In the genomic region with DNA sequence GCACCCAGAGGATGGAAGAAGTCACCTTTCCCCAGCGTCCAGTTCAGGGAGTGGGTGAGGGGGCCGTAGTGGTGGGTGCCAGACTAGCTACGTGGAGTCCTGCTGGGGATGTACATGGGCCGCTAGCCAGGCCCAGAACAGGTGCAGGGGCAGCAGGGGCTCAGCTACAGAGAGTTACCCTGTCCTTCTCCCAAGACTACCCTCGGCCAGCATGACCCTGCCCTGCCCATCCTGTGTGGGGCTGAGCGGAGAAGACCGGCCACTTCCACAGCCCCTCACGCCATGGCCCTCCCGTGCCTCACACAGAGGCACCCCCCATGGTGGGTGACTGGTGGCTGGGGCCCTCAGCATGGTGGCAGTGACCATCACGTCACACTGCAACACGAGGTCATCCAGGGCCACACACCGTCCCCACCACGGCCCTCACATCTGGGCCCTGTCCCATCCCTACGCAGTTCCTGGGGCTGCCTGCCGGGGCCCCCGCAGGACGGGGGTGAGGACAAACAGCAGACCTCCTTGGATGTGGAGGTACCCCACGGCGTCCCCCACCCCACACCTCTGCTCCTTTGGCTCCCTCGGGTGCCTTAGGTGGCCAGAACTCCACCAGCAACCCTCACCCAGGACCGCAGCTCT, we compare ENCODE assay signal across 11 cellular contexts. TPM values are rescaled to one million over a fixed set of nuclear protein-coding genes. Genes with fewer than 3 reads are reported as not detected.
DNase-seq lines count a peak whose midpoint lies in the region; ATAC-seq and TF ChIP-seq lines count a peak whose summit lies in the region.
"Had no signal": no experiment of that assay in that cellular context is flagged by ENCODE, and none has a peak within 500 bp of the region (broad histone marks: within the 10 kb centered on the region; RNA-seq: fewer than 3 reads in every experiment).

No MANE protein-coding gene starts in this region.

- H3K4me3 ChIP-seq in PC-9 = peak overlapping the region; percentile 72

- H3K4me1 ChIP-seq in PC-9 (replicated peaks; ENCODE audit: insufficient read depth) = peaks cover 6% of the 10 kb centered on the region

- H3K36me3 Mint-ChIP-seq in activated T-cell treated with anti-CD3 and anti-CD28 coated beads, Interleukin-2, amount 50 U/mL, for 24 hours (ENCODE audit: low read depth) = peaks cover 22% of the 10 kb centered on the region
- H3K36me3 Mint-ChIP-seq: type B pancreatic cell had no signal

- intact Hi-C loops in PC-9 (cut with micrococcal nuclease; ENCODE audit: unreplicated experiment) (loop anchor here (5.0 kb wide), 1 partner anchor 68 kb away; the partner anchor contains the start of gene NPDC1), Right ventricle myocardium superior (cut with DNase I) (no loop called here)

- TF ChIP-seq CTCF in PC-9 (conservative IDR thresholded peaks at IDR 0.05) = no peak

- H3K27me3 Mint-ChIP-seq in activated T-cell treated with anti-CD3 and anti-CD28 coated beads, Interleukin-2, amount 50 U/mL, for 24 hours = no peaks in the 10 kb centered on the region
- no peaks in the 10 kb centered on the region for H3K27me3 Mint-ChIP-seq in stimulated activated naive CD8-positive, alpha-beta T cell treated with anti-CD3 and anti-CD28 coated beads, Interleukin-15, amount 100 ng/mL, for 72 hours

- no peaks in the 10 kb centered on the region for H3K9me3 Mint-ChIP-seq in activated T-cell treated with anti-CD3 and anti-CD28 coated beads, Interleukin-2, amount 50 U/mL, for 24 hours
- no peaks in the 10 kb centered on the region for H3K9me3 Mint-ChIP-seq in stimulated activated naive CD8-positive, alpha-beta T cell treated with anti-CD3 and anti-CD28 coated beads, Interleukin-15, amount 100 ng/mL, for 72 hours
- H3K9me3 Mint-ChIP-seq: type B pancreatic cell had no signal

- peaks cover 3% of the 10 kb centered on the region; the same call in 1 of the 2 replicates for H3F3A ChIP-seq in PC-9 (ENCODE audit: insufficient read depth, low read depth)

- no peak overlapping the region for H3K27ac ChIP-seq in PC-9

- ATAC-seq in Right ventricle myocardium superior (ENCODE audit: poor library complexity) = peak; percentile 2
- no peak for ATAC-seq in stimulated activated naive CD8-positive, alpha-beta T cell treated with anti-CD3 and anti-CD28 coated beads, Interleukin-15, amount 100 ng/mL, for 72 hours

- H3K36me3 ChIP-seq in PC-9 (ENCODE audit: low read depth) = no peaks in the 10 kb centered on the region

- H3K4me2 ChIP-seq in PC-9 = peak overlapping the region; percentile 95

- POLR2A ChIA-PET in PC-9 (lab: Charles Lee; ENCODE audit: unreplicated experiment) = interaction anchor here (0.5 kb wide), 1 partner anchor 35 kb away, joined by 9 read pairs; no protein-coding TSS in a partner anchor

- no peaks in the 10 kb centered on the region for H3K27me3 ChIP-seq in PC-9 (ENCODE audit: insufficient read depth, low read depth)

- BruUV-seq in PC-9 (replicated peaks; lab: Mats Ljungman, UMichigan) = no TSS peak

- H4K20me1 ChIP-seq in PC-9 (ENCODE audit: insufficient read depth) = no peaks in the 10 kb centered on the region

- H3K9me3 ChIP-seq in PC-9 (ENCODE audit: insufficient read depth, low read depth) = no peaks in the 10 kb centered on the region

- H3K79me2 ChIP-seq in PC-9 (ENCODE audit: low read depth) = no peaks in the 10 kb centered on the region

- H3K4me1 Mint-ChIP-seq in activated T-cell treated with anti-CD3 and anti-CD28 coated beads, Interleukin-2, amount 50 U/mL, for 24 hours (ENCODE audit: low read depth) = peaks cover 15% of the 10 kb centered on the region
- H3K4me1 Mint-ChIP-seq in stimulated activated naive CD8-positive, alpha-beta T cell treated with anti-CD3 and anti-CD28 coated beads, Interleukin-15, amount 100 ng/mL, for 72 hours = peaks cover 28% of the 10 kb centered on the region

- no peak for DNase-seq in activated T-cell treated with anti-CD3 and anti-CD28 coated beads, Interleukin-2, amount 50 U/mL, for 24 hours
- DNase-seq in activated T-cell treated with anti-CD3 and anti-CD28 coated beads, Interleukin-2, amount 50 U/mL, for 1 hour = no peak
- DNase-seq in PC-9 (no peak), Right ventricle myocardium superior (no peak), NCI-H187 (lab: John Stamatoyannopoulos, UW) (no peak), foreskin melanocyte (no peak)
- DNase-seq in stimulated activated naive CD8-positive, alpha-beta T cell treated with anti-CD3 and anti-CD28 coated beads, Interleukin-15, amount 100 ng/mL, for 72 hours = no peak
- no peak for DNase-seq in stimulated activated CD4-positive, alpha-beta T cell treated with anti-CD3 and anti-CD28 coated beads, Interleukin-4, amount 100 ng/mL, for 1 hour
- DNase-seq: activated CD4-positive, alpha-beta T cell treated with anti-CD3 and anti-CD28 coated beads, Interleukin-2, amount 50 U/mL, for 1 hour; central memory CD4-positive, alpha-beta T cell had no signal

- peak overlapping the region; percentile 92; the same call in 1 of the 2 replicates for H2AFZ ChIP-seq in PC-9

- H3K4me3 Mint-ChIP-seq in activated T-cell treated with anti-CD3 and anti-CD28 coated beads, Interleukin-2, amount 50 U/mL, for 24 hours = peak overlapping the region; percentile 67
- peak overlapping the region; percentile 66 to 69 for H3K4me3 Mint-ChIP-seq in stimulated activated naive CD8-positive, alpha-beta T cell treated with anti-CD3 and anti-CD28 coated beads, Interleukin-15, amount 100 ng/mL, for 72 hours
- H3K4me3 Mint-ChIP-seq: type B pancreatic cell had no signal

- no peaks in the 10 kb centered on the region for H3K9me2 ChIP-seq in PC-9 (ENCODE audit: insufficient read depth)

- CTCF ChIA-PET in PC-9 (lab: Charles Lee) = interaction anchor here (1.0 to 1.4 kb wide), 2 partner anchors 48 to 121 kb away, joined by 3 to 5 read pairs; no protein-coding TSS in a partner anchor

- H3K27ac Mint-ChIP-seq in activated T-cell treated with anti-CD3 and anti-CD28 coated beads, Interleukin-2, amount 50 U/mL, for 24 hours = peak overlapping the region; percentile 14
- H3K27ac Mint-ChIP-seq in stimulated activated naive CD8-positive, alpha-beta T cell treated with anti-CD3 and anti-CD28 coated beads, Interleukin-15, amount 100 ng/mL, for 72 hours = peak overlapping the region in 1 of 2 donors; percentile 59
- H3K27ac Mint-ChIP-seq: type B pancreatic cell had no signal

RNA-seq across cellular contexts. Expression of gene DPP7, which starts 1.0 kb away (rescaled TPM):
- 104 and 126 TPM in 2 replicates for total RNA-seq in PC-9 (2021)
- total RNA-seq in Right ventricle myocardium superior = 153 TPM

RNA-seq across cellular contexts. Expression of gene GRIN1, which starts 23.4 kb away (rescaled TPM):
- 0.10 TPM in 1 of 2 replicates, not detected in the other for total RNA-seq in PC-9 (2021)
- total RNA-seq in Right ventricle myocardium superior = not detected

RNA-seq across cellular contexts. Expression of gene MAN1B1, which starts 28.7 kb away (rescaled TPM):
- total RNA-seq in PC-9 (2021) = 79.3 and 107 TPM in 2 replicates
- 20.3 TPM for total RNA-seq in Right ventricle myocardium superior

RNA-seq across cellular contexts. Expression of gene UAP1L1, which starts 38.2 kb away (rescaled TPM):
- total RNA-seq in PC-9 (2021) (9.9 and 14.7 TPM in 2 replicates), Right ventricle myocardium superior (11.3 TPM)

RNA-seq across cellular contexts. Expression of gene SAPCD2, which starts 45.2 kb away (rescaled TPM):
- total RNA-seq in PC-9 (2021) (46.9 and 50.3 TPM in 2 replicates), Right ventricle myocardium superior (0.22 TPM)
